8 cellular contexts compared by ENCODE assay signal in the genomic region with DNA sequence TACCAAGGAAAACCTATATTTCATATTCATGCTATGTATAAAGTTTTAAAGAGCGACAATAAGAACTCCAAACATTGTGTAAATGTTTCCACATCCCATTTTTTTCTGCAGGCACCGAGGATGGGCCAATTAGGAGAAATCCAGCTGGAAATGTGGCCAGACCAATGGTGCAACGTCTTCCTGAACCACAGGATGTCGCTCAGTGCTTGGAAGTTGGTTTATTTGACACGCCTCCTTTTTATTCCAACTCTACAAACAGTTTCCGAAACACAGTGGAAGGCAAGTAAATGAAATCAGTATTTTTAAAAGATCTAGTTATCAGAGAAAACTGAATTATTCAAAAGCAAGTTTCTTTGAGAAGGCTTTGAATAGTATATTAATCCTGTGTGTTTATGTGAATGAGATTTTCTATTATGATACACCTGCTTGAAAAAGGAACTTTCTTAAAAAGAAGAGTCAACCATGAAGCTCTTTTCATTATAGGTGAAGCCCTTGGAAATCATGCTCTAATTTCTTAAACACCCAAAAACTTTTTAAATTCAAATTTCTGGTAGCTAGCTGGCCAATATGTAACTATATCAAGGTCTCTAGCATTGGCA. TPM values are rescaled to one million over a fixed set of nuclear protein-coding genes. Genes with fewer than 3 reads are reported as not detected.
DNase-seq lines count a peak whose midpoint lies in the region; ATAC-seq and TF ChIP-seq lines count a peak whose summit lies in the region.

No MANE protein-coding gene starts in this region.

- ATAC-seq in stimulated activated naive CD8-positive, alpha-beta T cell treated with anti-CD3 and anti-CD28 coated beads, Interleukin-15, amount 100 ng/mL, for 72 hours: no peak
- ATAC-seq in GM19324 (IDR thresholded peaks at IDR 0.05; ENCODE audit: low FRiP score, unreplicated experiment): no peak
- no peak for ATAC-seq in GM21737 (IDR thresholded peaks at IDR 0.05; ENCODE audit: unreplicated experiment)

- no peak overlapping the region for H3K9ac ChIP-seq in liver (ENCODE audit: low read depth in 1 of 2, low read length in 2 of 2)

- H3K27me3 ChIP-seq in liver (ENCODE audit: control insufficient read depth in 4 of 4, insufficient read depth in 4 of 4, low read length in 3 of 4): no peaks in the 10 kb centered on the region

- no peaks in the 10 kb centered on the region for H3K27me3 Mint-ChIP-seq in stimulated activated naive CD8-positive, alpha-beta T cell treated with anti-CD3 and anti-CD28 coated beads, Interleukin-15, amount 100 ng/mL, for 72 hours

- TF ChIP-seq CTCF in AG09319 (IDR thresholded peaks at IDR 0.05; ENCODE audit: low read depth, low read length) (peak; percentile 67), liver (IDR thresholded peaks at IDR 0.05; ENCODE audit: low read depth, low read length, missing input control) (peak; percentile 62)

- H3K27ac ChIP-seq in liver (ENCODE audit: low read depth in 1 of 2, low read length in 2 of 2): no peak overlapping the region

- TF ChIP-seq RAD21 in liver (IDR thresholded peaks at IDR 0.05): peak; percentile 85 to 86

- no peaks in the 10 kb centered on the region for H3K36me3 ChIP-seq in liver (ENCODE audit: control insufficient read depth in 4 of 4, insufficient read depth in 3 of 4, low read depth in 1 of 4, low read length in 3 of 4)

- H3K9me3 ChIP-seq in liver (ENCODE audit: control insufficient read depth in 4 of 4, low read length in 3 of 4): no peaks in the 10 kb centered on the region

- H3K4me3 ChIP-seq in liver (ENCODE audit: low read depth in 1 of 3, low read length in 3 of 3): no peak overlapping the region

- H3K4me1 Mint-ChIP-seq in stimulated activated naive CD8-positive, alpha-beta T cell treated with anti-CD3 and anti-CD28 coated beads, Interleukin-15, amount 100 ng/mL, for 72 hours: no peaks in the 10 kb centered on the region

- no peaks in the 10 kb centered on the region for H3K4me1 ChIP-seq in liver (ENCODE audit: control insufficient read depth in 4 of 4, insufficient read depth in 4 of 4, low read length in 3 of 4)

- H3K4me3 Mint-ChIP-seq in stimulated activated naive CD8-positive, alpha-beta T cell treated with anti-CD3 and anti-CD28 coated beads, Interleukin-15, amount 100 ng/mL, for 72 hours: no peak overlapping the region

- peaks cover 2 to 3% of the 10 kb centered on the region in 2 donors for H3K9me3 Mint-ChIP-seq in stimulated activated naive CD8-positive, alpha-beta T cell treated with anti-CD3 and anti-CD28 coated beads, Interleukin-15, amount 100 ng/mL, for 72 hours

- peak; percentile 29 for DNase-seq in AG09319 (ENCODE audit: extremely low read depth, low read depth)
- peak; percentile 68 for DNase-seq in NCI-H1694 treated with DMSO at 0.1 percent for 48 hours (lab: John Stamatoyannopoulos, UW)
- DNase-seq in cerebellar cortex (ENCODE audit: low spot score): peak; percentile 19
- DNase-seq in stimulated activated naive CD8-positive, alpha-beta T cell treated with anti-CD3 and anti-CD28 coated beads, Interleukin-15, amount 100 ng/mL, for 72 hours: no peak
- DNase-seq in Kasumi-1 (lab: John Stamatoyannopoulos, UW): no peak

- WGBS in liver: 15% methylated on average over 6 of the region's 6 CpGs

- no peak overlapping the region for H3K27ac Mint-ChIP-seq in stimulated activated naive CD8-positive, alpha-beta T cell treated with anti-CD3 and anti-CD28 coated beads, Interleukin-15, amount 100 ng/mL, for 72 hours

TF ChIP-seq in liver, 16 proteins besides CTCF, POLR2A, EP300 and RAD21:
- TF ChIP-seq, protein P1, sequence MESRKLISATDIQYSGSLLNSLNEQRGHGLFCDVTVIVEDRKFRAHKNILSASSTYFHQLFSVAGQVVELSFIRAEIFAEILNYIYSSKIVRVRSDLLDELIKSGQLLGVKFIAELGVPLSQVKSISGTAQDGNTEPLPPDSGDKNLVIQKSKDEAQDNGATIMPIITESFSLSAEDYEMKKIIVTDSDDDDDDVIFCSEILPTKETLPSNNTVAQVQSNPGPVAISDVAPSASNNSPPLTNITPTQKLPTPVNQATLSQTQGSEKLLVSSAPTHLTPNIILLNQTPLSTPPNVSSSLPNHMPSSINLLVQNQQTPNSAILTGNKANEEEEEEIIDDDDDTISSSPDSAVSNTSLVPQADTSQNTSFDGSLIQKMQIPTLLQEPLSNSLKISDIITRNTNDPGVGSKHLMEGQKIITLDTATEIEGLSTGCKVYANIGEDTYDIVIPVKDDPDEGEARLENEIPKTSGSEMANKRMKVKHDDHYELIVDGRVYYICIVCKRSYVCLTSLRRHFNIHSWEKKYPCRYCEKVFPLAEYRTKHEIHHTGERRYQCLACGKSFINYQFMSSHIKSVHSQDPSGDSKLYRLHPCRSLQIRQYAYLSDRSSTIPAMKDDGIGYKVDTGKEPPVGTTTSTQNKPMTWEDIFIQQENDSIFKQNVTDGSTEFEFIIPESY (IDR thresholded peaks at IDR 0.05): no peak
- no peak for TF ChIP-seq SP1 (IDR thresholded peaks at IDR 0.05)
- no peak for TF ChIP-seq JUND (IDR thresholded peaks at IDR 0.05)
- no peak for TF ChIP-seq YY1 (IDR thresholded peaks at IDR 0.05)

RNA-seq across cellular contexts. Expression of a gene that starts 9.1 kb away (rescaled TPM):
- total RNA-seq in liver: under 1 TPM in 1 of 2 donors, not detected in 1; 0.17 TPM
- polyA plus RNA-seq in liver: not detected

Comparison
In these comparisons a context has a peak if more than half of its experiments do, and no peak if none do; other contexts are left out.
1. DNase-seq: peak in AG09319 (single experiment), NCI-H1694 treated with DMSO at 0.1 percent for 48 hours (single experiment) and cerebellar cortex (single experiment); none in stimulated activated naive CD8-positive, alpha-beta T cell treated with anti-CD3 and anti-CD28 coated beads, Interleukin-15, amount 100 ng/mL, for 72 hours (0 of 2) and Kasumi-1 (0 of 2).